ENCODE assay signal across 15 cellular contexts in the genomic region with DNA sequence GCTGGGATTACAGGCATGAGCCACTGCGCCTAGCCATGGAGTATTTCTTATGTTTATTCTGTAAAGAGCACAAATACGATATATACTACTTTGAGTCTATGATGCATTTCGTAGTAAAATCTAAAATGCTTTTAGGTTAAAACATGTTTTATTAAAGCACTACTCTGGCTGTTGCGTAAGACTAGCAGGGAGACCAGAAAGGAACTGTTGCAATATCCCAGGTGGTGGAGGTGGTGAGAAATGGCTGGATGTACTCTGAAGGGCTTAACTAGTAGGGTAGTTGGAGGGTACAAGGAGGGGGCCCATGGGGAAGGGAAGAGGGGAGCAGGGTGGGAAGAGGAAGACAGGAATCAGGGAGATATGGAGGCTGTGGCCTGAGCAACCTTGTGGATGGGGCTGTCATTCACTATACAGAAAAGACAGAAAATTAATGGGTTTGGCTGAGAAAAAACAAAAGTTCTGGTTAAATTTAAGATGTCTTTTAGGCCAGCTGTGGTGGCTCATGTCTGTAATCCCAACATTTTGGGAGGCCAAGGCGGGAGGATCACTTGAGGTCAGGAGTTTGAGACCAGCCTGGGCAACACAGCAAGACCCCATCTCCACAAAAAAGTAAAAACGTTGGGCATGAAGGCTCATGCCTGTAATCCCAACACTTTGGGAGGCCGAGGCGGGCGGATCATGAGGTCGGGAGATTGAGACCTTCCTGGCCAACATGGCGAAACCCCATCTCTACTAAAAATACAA. TPM values are rescaled to one million over a fixed set of nuclear protein-coding genes. Genes with fewer than 3 reads are reported as not detected.
A peak's percentile ranks its signal among the peaks of the same experiment; 100 is the strongest.
DNase-seq lines count a peak whose midpoint lies in the region; ATAC-seq and TF ChIP-seq lines count a peak whose summit lies in the region.
"Had no signal": no experiment of that assay in that cellular context is flagged by ENCODE, and none has a peak within 500 bp of the region (broad histone marks: within the 10 kb centered on the region; RNA-seq: fewer than 3 reads in every experiment).

No MANE protein-coding gene starts in this region.

- no peak overlapping the region for H3K4me3 ChIP-seq in CD4-positive, alpha-beta memory T cell (ENCODE audit: low read length in 2 of 2)
- no peak overlapping the region for H3K4me3 ChIP-seq in WERI-Rb-1 (ENCODE audit: low read depth, low read length)
- H3K4me3 ChIP-seq: thyroid gland had no signal

- H3K9me3 Mint-ChIP-seq in CD4-positive, alpha-beta memory T cell, result no peaks in the 10 kb centered on the region
- H3K9me3 Mint-ChIP-seq: activated naive CD4-positive, alpha-beta T cell treated with anti-CD3 and anti-CD28 coated beads, Interleukin-2, amount 10 ng/mL, durations not matched to agents 7 days and 5 days had no signal

- intact Hi-C loops in CD4-positive, alpha-beta memory T cell (cut with micrococcal nuclease), result no loop called here

- DNase-seq in CD4-positive, alpha-beta memory T cell, result no peak
- no peak for DNase-seq in T-helper 17 cell
- DNase-seq in left lobe of liver (ENCODE audit: low spot score), result no peak
- DNase-seq in WERI-Rb-1, result no peak
- no peak for DNase-seq in activated T-cell treated with anti-CD3 and anti-CD28 coated beads for 4 hours
- no peak for DNase-seq in NCI-H748 (lab: John Stamatoyannopoulos, UW; ENCODE audit: unreplicated experiment)
- DNase-seq: activated naive CD4-positive, alpha-beta T cell treated with anti-CD3 and anti-CD28 coated beads, Interleukin-2, amount 10 ng/mL, durations not matched to agents 7 days and 5 days; DMS153; effector CD8-positive, alpha-beta T cell; NCI-H1417; PC-3; thyroid gland had no signal

- CTCF ChIA-PET in CD4-positive, alpha-beta memory T cell (lab: Charles Lee; ENCODE audit: partially characterized antibody), result no interaction called here

- POLR2A ChIA-PET in CD4-positive, alpha-beta memory T cell (lab: Charles Lee; ENCODE audit: partially characterized antibody), result interaction anchor here (0.8 to 1.6 kb wide), 8 partner anchors 15 to 112 kb away, joined by 3 to 12 read pairs (median 4); no protein-coding TSS in a partner anchor

- peaks cover 21% of the 10 kb centered on the region for H3K36me3 ChIP-seq in CD4-positive, alpha-beta memory T cell (ENCODE audit: insufficient read depth, low read length)
- peaks cover 57% of the 10 kb centered on the region for H3K36me3 ChIP-seq in WERI-Rb-1

- H3K27ac ChIP-seq in CD4-positive, alpha-beta memory T cell (ENCODE audit: low read depth, low read length), result no peak overlapping the region
- H3K27ac ChIP-seq in WERI-Rb-1, result no peak overlapping the region
- H3K27ac ChIP-seq: thyroid gland, VCaP had no signal

- no peaks in the 10 kb centered on the region for H3K27me3 Mint-ChIP-seq in CD4-positive, alpha-beta memory T cell
- H3K27me3 Mint-ChIP-seq in T-helper 17 cell, result no peaks in the 10 kb centered on the region
- H3K27me3 Mint-ChIP-seq: activated naive CD4-positive, alpha-beta T cell treated with anti-CD3 and anti-CD28 coated beads, Interleukin-2, amount 10 ng/mL, durations not matched to agents 7 days and 5 days had no signal

- H3K4me1 Mint-ChIP-seq in CD4-positive, alpha-beta memory T cell, result peaks cover 28 to 59% (median 41%) of the 10 kb centered on the region in 4 donors
- peaks cover 26% of the 10 kb centered on the region for H3K4me1 Mint-ChIP-seq in T-helper 17 cell

- H3K4me1 ChIP-seq in CD4-positive, alpha-beta memory T cell (ENCODE audit: insufficient read depth, low read length), result peaks cover 28% of the 10 kb centered on the region
- H3K4me1 ChIP-seq: thyroid gland had no signal

- H3K36me3 Mint-ChIP-seq in CD4-positive, alpha-beta memory T cell, result peaks cover 0 to 5% of the 10 kb centered on the region in 2 donors
- H3K36me3 Mint-ChIP-seq in T-helper 17 cell (ENCODE audit: low read depth), result peaks cover 5% of the 10 kb centered on the region

- ATAC-seq in T-helper 17 cell (no peak), left lobe of liver (peak; percentile 82), GM19351 (IDR thresholded peaks at IDR 0.05; ENCODE audit: unreplicated experiment) (no peak)
- ATAC-seq: PC-3 had no signal

- no peaks in the 10 kb centered on the region for H3K27me3 ChIP-seq in CD4-positive, alpha-beta memory T cell (ENCODE audit: insufficient read depth, low read length)
- H3K27me3 ChIP-seq in WERI-Rb-1 (ENCODE audit: insufficient read depth, low read depth, severe bottlenecking), result no peaks in the 10 kb centered on the region
- H3K27me3 ChIP-seq: thyroid gland had no signal

- no peak for TF ChIP-seq RAD21 in Ishikawa (IDR thresholded peaks at IDR 0.05; ENCODE audit: low read depth)

- H3K4me3 Mint-ChIP-seq in CD4-positive, alpha-beta memory T cell, result peak overlapping the region in 3 of 8 donors; percentile 26 to 41 (median 36)
- H3K4me3 Mint-ChIP-seq in T-helper 17 cell, result peak overlapping the region; percentile 93

- H3K9me3 ChIP-seq in CD4-positive, alpha-beta memory T cell (ENCODE audit: control insufficient read depth in 1 of 2, low read length in 2 of 2), result no peaks in the 10 kb centered on the region
- H3K9me3 ChIP-seq in T-helper 17 cell (ENCODE audit: control insufficient read depth, low read length, poor library complexity, severe bottlenecking), result no peaks in the 10 kb centered on the region
- H3K9me3 ChIP-seq in WERI-Rb-1 (ENCODE audit: severe bottlenecking), result no peaks in the 10 kb centered on the region
- H3K9me3 ChIP-seq: thyroid gland had no signal

- no peak for TF ChIP-seq EP300 in Ishikawa (IDR thresholded peaks at IDR 0.05; ENCODE audit: borderline replicate concordance)

- peak overlapping the region in 6 of 7 donors; percentile 7 to 93 (median 78) for H3K27ac Mint-ChIP-seq in CD4-positive, alpha-beta memory T cell
- H3K27ac Mint-ChIP-seq in T-helper 17 cell, result peak overlapping the region; percentile 49

- no peak for TF ChIP-seq CTCF in WERI-Rb-1 (IDR thresholded peaks at IDR 0.05; ENCODE audit: low read depth, low read length)

TF ChIP-seq in Ishikawa, 13 proteins besides CTCF, POLR2A, EP300 and RAD21:
- TF ChIP-seq ZBTB7A (IDR thresholded peaks at IDR 0.05; ENCODE audit: low read depth) (no peak), FOXM1 (IDR thresholded peaks at IDR 0.05; ENCODE audit: borderline replicate concordance, low read depth) (no peak), CEBPB (IDR thresholded peaks at IDR 0.05) (peak; percentile 89), CREB1 (IDR thresholded peaks at IDR 0.05; ENCODE audit: low read depth) (no peak), USF1 (IDR thresholded peaks at IDR 0.05) (no peak)

RNA-seq across cellular contexts. Expression of gene ST3GAL2, which starts 35.8 kb away (rescaled TPM):
- 10 to 100 TPM; 27.5 to 30.8 TPM for total RNA-seq in CD4-positive, alpha-beta memory T cell
- polyA plus RNA-seq in CD4-positive, alpha-beta memory T cell, result 10 to 100 TPM; 10.0 to 15.8 TPM
- total RNA-seq in T-helper 17 cell, result 10 to 100 TPM; 11.8 to 14.4 TPM
- 14.7 TPM for total RNA-seq in left lobe of liver

RNA-seq across cellular contexts. Expression of gene FCSK, which starts 51.3 kb away (rescaled TPM):
- 10 to 100 TPM; 41.7 to 42.8 TPM for total RNA-seq in CD4-positive, alpha-beta memory T cell
- 10 to 100 TPM in 1 of 2 donors, 1 to 10 TPM in 1; 7.4 to 10.8 TPM for polyA plus RNA-seq in CD4-positive, alpha-beta memory T cell
- total RNA-seq in T-helper 17 cell (10 to 100 TPM; 27.1 to 27.7 TPM), left lobe of liver (20.1 TPM)

RNA-seq across cellular contexts. Expression of gene DDX19A, which starts 56.4 kb away (rescaled TPM):
- total RNA-seq in CD4-positive, alpha-beta memory T cell, result 10 to 100 TPM; 42.8 to 43.5 TPM
- polyA plus RNA-seq in CD4-positive, alpha-beta memory T cell, result 10 to 100 TPM; 28.8 to 37.9 TPM
- total RNA-seq in T-helper 17 cell (10 to 100 TPM; 49.3 to 51.8 TPM), left lobe of liver (15.3 TPM)
